In the genomic region with DNA sequence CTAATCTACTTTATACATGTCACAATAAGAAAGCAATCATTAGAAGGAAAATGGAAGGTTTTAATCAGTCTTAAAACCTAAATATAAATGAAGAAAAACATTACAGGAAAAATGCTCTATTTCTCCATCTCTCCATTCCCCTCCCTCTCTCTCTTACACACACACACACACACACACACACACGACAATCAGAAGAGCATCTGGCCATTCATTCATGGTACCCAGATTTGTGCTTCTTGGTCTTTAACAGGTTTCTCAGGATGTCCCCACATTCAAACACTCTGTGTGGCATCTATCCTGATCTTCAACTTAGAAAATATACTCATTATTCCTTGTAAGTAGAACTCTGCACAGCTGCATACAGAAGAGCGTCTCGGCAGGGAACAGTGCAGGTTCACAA, we compare ENCODE assay signal across 1 cellular context.
TF ChIP-seq lines count a peak whose summit lies in the region.

No MANE protein-coding gene starts in this region.

TF ChIP-seq in GM23338, 12 proteins besides CTCF, POLR2A, EP300 and RAD21 (continued from another document):
- TF ChIP-seq, protein P1, sequence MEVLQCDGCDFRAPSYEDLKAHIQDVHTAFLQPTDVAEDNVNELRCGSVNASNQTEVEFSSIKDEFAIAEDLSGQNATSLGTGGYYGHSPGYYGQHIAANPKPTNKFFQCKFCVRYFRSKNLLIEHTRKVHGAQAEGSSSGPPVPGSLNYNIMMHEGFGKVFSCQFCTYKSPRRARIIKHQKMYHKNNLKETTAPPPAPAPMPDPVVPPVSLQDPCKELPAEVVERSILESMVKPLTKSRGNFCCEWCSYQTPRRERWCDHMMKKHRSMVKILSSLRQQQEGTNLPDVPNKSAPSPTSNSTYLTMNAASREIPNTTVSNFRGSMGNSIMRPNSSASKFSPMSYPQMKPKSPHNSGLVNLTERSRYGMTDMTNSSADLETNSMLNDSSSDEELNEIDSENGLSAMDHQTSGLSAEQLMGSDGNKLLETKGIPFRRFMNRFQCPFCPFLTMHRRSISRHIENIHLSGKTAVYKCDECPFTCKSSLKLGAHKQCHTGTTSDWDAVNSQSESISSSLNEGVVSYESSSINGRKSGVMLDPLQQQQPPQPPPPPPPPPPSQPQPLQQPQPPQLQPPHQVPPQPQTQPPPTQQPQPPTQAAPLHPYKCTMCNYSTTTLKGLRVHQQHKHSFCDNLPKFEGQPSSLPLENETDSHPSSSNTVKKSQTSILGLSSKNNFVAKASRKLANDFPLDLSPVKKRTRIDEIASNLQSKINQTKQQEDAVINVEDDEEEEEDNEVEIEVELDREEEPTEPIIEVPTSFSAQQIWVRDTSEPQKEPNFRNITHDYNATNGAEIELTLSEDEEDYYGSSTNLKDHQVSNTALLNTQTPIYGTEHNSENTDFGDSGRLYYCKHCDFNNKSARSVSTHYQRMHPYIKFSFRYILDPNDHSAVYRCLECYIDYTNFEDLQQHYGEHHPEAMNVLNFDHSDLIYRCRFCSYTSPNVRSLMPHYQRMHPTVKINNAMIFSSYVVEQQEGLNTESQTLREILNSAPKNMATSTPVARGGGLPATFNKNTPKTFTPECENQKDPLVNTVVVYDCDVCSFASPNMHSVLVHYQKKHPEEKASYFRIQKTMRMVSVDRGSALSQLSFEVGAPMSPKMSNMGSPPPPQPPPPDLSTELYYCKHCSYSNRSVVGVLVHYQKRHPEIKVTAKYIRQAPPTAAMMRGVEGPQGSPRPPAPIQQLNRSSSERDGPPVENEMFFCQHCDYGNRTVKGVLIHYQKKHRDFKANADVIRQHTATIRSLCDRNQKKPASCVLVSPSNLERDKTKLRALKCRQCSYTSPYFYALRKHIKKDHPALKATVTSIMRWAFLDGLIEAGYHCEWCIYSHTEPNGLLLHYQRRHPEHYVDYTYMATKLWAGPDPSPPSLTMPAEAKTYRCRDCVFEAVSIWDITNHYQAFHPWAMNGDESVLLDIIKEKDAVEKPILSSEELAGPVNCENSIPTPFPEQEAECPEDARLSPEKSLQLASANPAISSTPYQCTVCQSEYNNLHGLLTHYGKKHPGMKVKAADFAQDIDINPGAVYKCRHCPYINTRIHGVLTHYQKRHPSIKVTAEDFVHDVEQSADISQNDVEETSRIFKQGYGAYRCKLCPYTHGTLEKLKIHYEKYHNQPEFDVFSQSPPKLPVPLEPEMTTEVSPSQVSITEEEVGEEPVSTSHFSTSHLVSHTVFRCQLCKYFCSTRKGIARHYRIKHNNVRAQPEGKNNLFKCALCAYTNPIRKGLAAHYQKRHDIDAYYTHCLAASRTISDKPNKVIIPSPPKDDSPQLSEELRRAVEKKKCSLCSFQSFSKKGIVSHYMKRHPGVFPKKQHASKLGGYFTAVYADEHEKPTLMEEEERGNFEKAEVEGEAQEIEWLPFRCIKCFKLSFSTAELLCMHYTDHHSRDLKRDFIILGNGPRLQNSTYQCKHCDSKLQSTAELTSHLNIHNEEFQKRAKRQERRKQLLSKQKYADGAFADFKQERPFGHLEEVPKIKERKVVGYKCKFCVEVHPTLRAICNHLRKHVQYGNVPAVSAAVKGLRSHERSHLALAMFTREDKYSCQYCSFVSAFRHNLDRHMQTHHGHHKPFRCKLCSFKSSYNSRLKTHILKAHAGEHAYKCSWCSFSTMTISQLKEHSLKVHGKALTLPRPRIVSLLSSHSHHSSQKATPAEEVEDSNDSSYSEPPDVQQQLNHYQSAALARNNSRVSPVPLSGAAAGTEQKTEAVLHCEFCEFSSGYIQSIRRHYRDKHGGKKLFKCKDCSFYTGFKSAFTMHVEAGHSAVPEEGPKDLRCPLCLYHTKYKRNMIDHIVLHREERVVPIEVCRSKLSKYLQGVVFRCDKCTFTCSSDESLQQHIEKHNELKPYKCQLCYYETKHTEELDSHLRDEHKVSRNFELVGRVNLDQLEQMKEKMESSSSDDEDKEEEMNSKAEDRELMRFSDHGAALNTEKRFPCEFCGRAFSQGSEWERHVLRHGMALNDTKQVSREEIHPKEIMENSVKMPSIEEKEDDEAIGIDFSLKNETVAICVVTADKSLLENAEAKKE (CRISPR knock-in tag; IDR thresholded peaks at IDR 0.05), result no peak
- TF ChIP-seq EZH2phosphoT487 (IDR thresholded peaks at IDR 0.05; ENCODE audit: unreplicated experiment) (no peak), ZNF114 (CRISPR knock-in tag; IDR thresholded peaks at IDR 0.05) (no peak), STAT1 (IDR thresholded peaks at IDR 0.05; ENCODE audit: unreplicated experiment) (no peak), ZNF331 (CRISPR knock-in tag; IDR thresholded peaks at IDR 0.05; ENCODE audit: low read depth) (no peak), EZH2 (IDR thresholded peaks at IDR 0.05; ENCODE audit: low read depth, unreplicated experiment) (no peak), JUNB (IDR thresholded peaks at IDR 0.05; ENCODE audit: unreplicated experiment) (no peak), POLR2AphosphoS5 (IDR thresholded peaks at IDR 0.05; ENCODE audit: low read depth) (no peak)
- TF ChIP-seq, protein P2, sequence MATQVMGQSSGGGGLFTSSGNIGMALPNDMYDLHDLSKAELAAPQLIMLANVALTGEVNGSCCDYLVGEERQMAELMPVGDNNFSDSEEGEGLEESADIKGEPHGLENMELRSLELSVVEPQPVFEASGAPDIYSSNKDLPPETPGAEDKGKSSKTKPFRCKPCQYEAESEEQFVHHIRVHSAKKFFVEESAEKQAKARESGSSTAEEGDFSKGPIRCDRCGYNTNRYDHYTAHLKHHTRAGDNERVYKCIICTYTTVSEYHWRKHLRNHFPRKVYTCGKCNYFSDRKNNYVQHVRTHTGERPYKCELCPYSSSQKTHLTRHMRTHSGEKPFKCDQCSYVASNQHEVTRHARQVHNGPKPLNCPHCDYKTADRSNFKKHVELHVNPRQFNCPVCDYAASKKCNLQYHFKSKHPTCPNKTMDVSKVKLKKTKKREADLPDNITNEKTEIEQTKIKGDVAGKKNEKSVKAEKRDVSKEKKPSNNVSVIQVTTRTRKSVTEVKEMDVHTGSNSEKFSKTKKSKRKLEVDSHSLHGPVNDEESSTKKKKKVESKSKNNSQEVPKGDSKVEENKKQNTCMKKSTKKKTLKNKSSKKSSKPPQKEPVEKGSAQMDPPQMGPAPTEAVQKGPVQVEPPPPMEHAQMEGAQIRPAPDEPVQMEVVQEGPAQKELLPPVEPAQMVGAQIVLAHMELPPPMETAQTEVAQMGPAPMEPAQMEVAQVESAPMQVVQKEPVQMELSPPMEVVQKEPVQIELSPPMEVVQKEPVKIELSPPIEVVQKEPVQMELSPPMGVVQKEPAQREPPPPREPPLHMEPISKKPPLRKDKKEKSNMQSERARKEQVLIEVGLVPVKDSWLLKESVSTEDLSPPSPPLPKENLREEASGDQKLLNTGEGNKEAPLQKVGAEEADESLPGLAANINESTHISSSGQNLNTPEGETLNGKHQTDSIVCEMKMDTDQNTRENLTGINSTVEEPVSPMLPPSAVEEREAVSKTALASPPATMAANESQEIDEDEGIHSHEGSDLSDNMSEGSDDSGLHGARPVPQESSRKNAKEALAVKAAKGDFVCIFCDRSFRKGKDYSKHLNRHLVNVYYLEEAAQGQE (IDR thresholded peaks at IDR 0.05; ENCODE audit: unreplicated experiment), result no peak
- TF ChIP-seq, protein P3, sequence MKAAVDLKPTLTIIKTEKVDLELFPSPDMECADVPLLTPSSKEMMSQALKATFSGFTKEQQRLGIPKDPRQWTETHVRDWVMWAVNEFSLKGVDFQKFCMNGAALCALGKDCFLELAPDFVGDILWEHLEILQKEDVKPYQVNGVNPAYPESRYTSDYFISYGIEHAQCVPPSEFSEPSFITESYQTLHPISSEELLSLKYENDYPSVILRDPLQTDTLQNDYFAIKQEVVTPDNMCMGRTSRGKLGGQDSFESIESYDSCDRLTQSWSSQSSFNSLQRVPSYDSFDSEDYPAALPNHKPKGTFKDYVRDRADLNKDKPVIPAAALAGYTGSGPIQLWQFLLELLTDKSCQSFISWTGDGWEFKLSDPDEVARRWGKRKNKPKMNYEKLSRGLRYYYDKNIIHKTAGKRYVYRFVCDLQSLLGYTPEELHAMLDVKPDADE (IDR thresholded peaks at IDR 0.05), result no peak
TF ChIP-seq in GM23338: peak in this region for 0.
